17 cellular contexts compared by ENCODE assay signal in genomic region chr1:206501881-206502280, GRCh38. TPM values are rescaled to one million over a fixed set of nuclear protein-coding genes. Genes with fewer than 3 reads are reported as not detected.
DNase-seq lines count a peak whose midpoint lies in the region; ATAC-seq and TF ChIP-seq lines count a peak whose summit lies in the region.
"Had no signal": no experiment of that assay in that cellular context is flagged by ENCODE, and none has a peak within 500 bp of the region (broad histone marks: within the 10 kb centered on the region; RNA-seq: fewer than 3 reads in every experiment).

No MANE protein-coding gene starts in this region.

- no peak for ATAC-seq in left ventricle myocardium superior
- ATAC-seq in GM19023 (IDR thresholded peaks at IDR 0.05; ENCODE audit: unreplicated experiment): no peak
- ATAC-seq: activated T-cell treated with anti-CD3 and anti-CD28 coated beads, Interleukin-2, amount 50 U/mL, for 72 hours had no signal

- no peak for DNase-seq in left ventricle myocardium inferior
- no peak for DNase-seq in left ventricle myocardium superior
- DNase-seq in nephron progenitor cell: no peak
- no peak for DNase-seq in G401 (ENCODE audit: low spot score)
- DNase-seq in SKM-1 (lab: John Stamatoyannopoulos, UW; ENCODE audit: unreplicated experiment): no peak
- no peak for DNase-seq in activated naive CD4-positive, alpha-beta T cell treated with anti-CD3 and anti-CD28 coated beads, Interleukin-2, amount 50 U/mL, for 16 hours
- DNase-seq: activated T-cell treated with anti-CD3 and anti-CD28 coated beads, Interleukin-2, amount 50 U/mL, for 72 hours; DMS153; NCI-H1417 treated with DMSO at 0.1 percent for 48 hours; NCI-H526 treated with DMSO at 0.1 percent for 48 hours; occipital lobe; stimulated activated naive CD4-positive, alpha-beta T cell had no signal

- H3K4me1 ChIP-seq in left ventricle myocardium inferior (peaks cover 58% of the 10 kb centered on the region), esophagus (ENCODE audit: control insufficient read depth in 2 of 2, insufficient read depth in 2 of 2, low read length in 1 of 2) (peaks cover 8 to 19% of the 10 kb centered on the region in 2 donors)

- H3K36me3 Mint-ChIP-seq in nephron progenitor cell (ENCODE audit: low read depth): no peaks in the 10 kb centered on the region
- H3K36me3 Mint-ChIP-seq: activated naive CD8-positive, alpha-beta T cell had no signal

- intact Hi-C loops in left ventricle myocardium inferior (cut with micrococcal nuclease) (no loop called here), left ventricle myocardium superior (cut with micrococcal nuclease) (no loop called here)

- peaks cover 21% of the 10 kb centered on the region for H3K4me1 Mint-ChIP-seq in nephron progenitor cell

- H3K27ac ChIP-seq in left ventricle myocardium inferior (replicated peaks) (peak overlapping the region; percentile 38), esophagus (ENCODE audit: low read depth in 2 of 2, low read length in 1 of 2) (peak overlapping the region; percentile 62 to 90)
- H3K27ac ChIP-seq: C4-2B had no signal

- H3K9me3 ChIP-seq in left ventricle myocardium inferior (replicated peaks) (no peaks in the 10 kb centered on the region), esophagus (ENCODE audit: control insufficient read depth in 2 of 2, insufficient read depth in 1 of 2, low read depth in 1 of 2, low read length in 1 of 2) (no peaks in the 10 kb centered on the region)
- H3K9me3 ChIP-seq: gastrocnemius medialis had no signal

- in situ Hi-C loops in G401 (cut with HindIII; ENCODE audit: low sequenced_read_pairs): no loop called here

- no peak overlapping the region for H3K4me3 ChIP-seq in left ventricle myocardium inferior
- H3K4me3 ChIP-seq in esophagus (ENCODE audit: low read depth in 1 of 2, low read length in 2 of 2): no peak overlapping the region
- H3K4me3 ChIP-seq: gastrocnemius medialis had no signal

- H3K36me3 ChIP-seq in left ventricle myocardium inferior (no peaks in the 10 kb centered on the region), esophagus (ENCODE audit: control insufficient read depth in 2 of 2, insufficient read depth in 2 of 2, low read length in 1 of 2) (no peaks in the 10 kb centered on the region)
- H3K36me3 ChIP-seq: gastrocnemius medialis had no signal

- H3K9me3 Mint-ChIP-seq in nephron progenitor cell: no peaks in the 10 kb centered on the region
- H3K9me3 Mint-ChIP-seq: activated T-cell treated with anti-CD3 and anti-CD28 coated beads, Interleukin-2, amount 50 U/mL, for 72 hours had no signal

- peak overlapping the region; percentile 41 for H3K27ac Mint-ChIP-seq in nephron progenitor cell
- H3K27ac Mint-ChIP-seq: activated naive CD8-positive, alpha-beta T cell; activated T-cell treated with anti-CD3 and anti-CD28 coated beads, Interleukin-2, amount 50 U/mL, for 72 hours had no signal

- no peak overlapping the region for H3K4me3 Mint-ChIP-seq in nephron progenitor cell
- H3K4me3 Mint-ChIP-seq: activated naive CD8-positive, alpha-beta T cell; activated T-cell treated with anti-CD3 and anti-CD28 coated beads, Interleukin-2, amount 50 U/mL, for 72 hours had no signal

- no peaks in the 10 kb centered on the region for H3K27me3 ChIP-seq in left ventricle myocardium inferior (ENCODE audit: low read depth)
- H3K27me3 ChIP-seq in esophagus (ENCODE audit: control insufficient read depth in 1 of 2, insufficient read depth in 2 of 2, low read length in 2 of 2): no peaks in the 10 kb centered on the region

- peaks cover 58% of the 10 kb centered on the region for H3K27me3 Mint-ChIP-seq in nephron progenitor cell (ENCODE audit: low read depth, poor library complexity)
- H3K27me3 Mint-ChIP-seq: activated naive CD8-positive, alpha-beta T cell had no signal

- TF ChIP-seq CTCF in left ventricle myocardium inferior (IDR thresholded peaks at IDR 0.05; ENCODE audit: borderline replicate concordance) (no peak), nephron progenitor cell (IDR thresholded peaks at IDR 0.05) (no peak)

- 86 to 89% methylated on average over 5 of the region's 5 CpGs for WGBS in esophagus, 2 donors

RNA-seq across cellular contexts. Expression of gene RASSF5, which starts 5.5 kb away (rescaled TPM):
- total RNA-seq in left ventricle myocardium inferior: 7.8 TPM
- 4.2 TPM for total RNA-seq in left ventricle myocardium superior
- 10 to 100 TPM; 22.2 to 27.3 TPM for polyA plus RNA-seq in esophagus
- 0.68 TPM in 1 of 2 replicates, not detected in the other for total RNA-seq in G401 (2014; rRNA removed; shearing (Covaris generic))

RNA-seq across cellular contexts. Expression of gene IKBKE, which starts 31.6 kb away (rescaled TPM):
- 0.80 TPM for total RNA-seq in left ventricle myocardium inferior
- 0.64 TPM for total RNA-seq in left ventricle myocardium superior
- 1 to 10 TPM; 9.5 to 9.9 TPM for polyA plus RNA-seq in esophagus
- 12.7 and 27.8 TPM in 2 replicates for total RNA-seq in G401 (2014; rRNA removed; shearing (Covaris generic))
